ENCODE assay signal across 14 cellular contexts in genomic region chr15:23180547-23180927, GRCh38. TPM values are rescaled to one million over a fixed set of nuclear protein-coding genes. Genes with fewer than 3 reads are reported as not detected.
DNase-seq lines count a peak whose midpoint lies in the region; ATAC-seq, FAIRE-seq and TF ChIP-seq lines count a peak whose summit lies in the region.
"Not testable (repeated sequence)": the region's sequence is repeated elsewhere in the genome, so short reads cannot be mapped to it uniquely, and the experiment has no call there.
"Had no signal": no experiment of that assay in that cellular context is flagged by ENCODE, and none has a peak within 500 bp of the region (broad histone marks: within the 10 kb centered on the region; RNA-seq: fewer than 3 reads in every experiment).

No MANE protein-coding gene starts in this region.

- not testable (repeated sequence) for H3K36me3 ChIP-seq in ES-I3 (ENCODE audit: insufficient read depth, low read length); Karpas-422 (ENCODE audit: insufficient read depth, low read length); astrocyte (ENCODE audit: insufficient read depth, low read length); endodermal cell (ENCODE audit: control insufficient read depth, insufficient read depth, low read length); iPS-15b (ENCODE audit: control insufficient read depth, insufficient read depth, low read length); thoracic aorta

- H3K27ac ChIP-seq in Karpas-422 (ENCODE audit: low read length); astrocyte (ENCODE audit: low read depth, low read length); endodermal cell (ENCODE audit: low read depth, low read length); thoracic aorta: not testable (repeated sequence)

- H3K9me3 Mint-ChIP-seq in astrocyte (ENCODE audit: unreplicated experiment); endodermal cell; natural killer cell treated with Interleukin-12 subunit alpha and Interleukin-12 subunit beta and Interleukin-15 and Interleukin-18, amount 100 ng/mL, for 72 hours: not testable (repeated sequence)

- H3K4me3 Mint-ChIP-seq in astrocyte (ENCODE audit: unreplicated experiment), result peak overlapping the region; percentile 20
- peak overlapping the region; percentile 47 for H3K4me3 Mint-ChIP-seq in endodermal cell
- not testable (repeated sequence) for H3K4me3 Mint-ChIP-seq in natural killer cell treated with Interleukin-12 subunit alpha and Interleukin-12 subunit beta and Interleukin-15 and Interleukin-18, amount 100 ng/mL, for 72 hours

- not testable (repeated sequence) for H3K36me3 Mint-ChIP-seq in astrocyte (ENCODE audit: low read depth, unreplicated experiment); endodermal cell (ENCODE audit: low read depth); natural killer cell treated with Interleukin-12 subunit alpha and Interleukin-12 subunit beta and Interleukin-15 and Interleukin-18, amount 100 ng/mL, for 72 hours

- H3K9me3 ChIP-seq in ES-I3 (ENCODE audit: control insufficient read depth, insufficient read depth, low read length); Karpas-422 (ENCODE audit: low read length); astrocyte (ENCODE audit: insufficient read depth, low read depth, low read length); endodermal cell (ENCODE audit: control insufficient read depth, low read length); iPS-15b (ENCODE audit: control insufficient read depth, insufficient read depth, low read length); thoracic aorta: not testable (repeated sequence)

- not testable (repeated sequence) for H3K27me3 ChIP-seq in Karpas-422 (ENCODE audit: low read length); astrocyte (ENCODE audit: insufficient read depth, low read length); endodermal cell (ENCODE audit: control insufficient read depth, insufficient read depth, low read length, poor library complexity, severe bottlenecking); iPS-15b (ENCODE audit: control insufficient read depth, insufficient read depth, low read length); thoracic aorta (replicated peaks; ENCODE audit: insufficient read depth)

- H3K79me2 ChIP-seq in Karpas-422 (ENCODE audit: low read length); astrocyte (ENCODE audit: insufficient read depth, low read length): not testable (repeated sequence)

- H3K4me3 ChIP-seq in Karpas-422 (ENCODE audit: low read length); astrocyte (ENCODE audit: insufficient read depth, low read depth, low read length); endodermal cell (ENCODE audit: low read length): not testable (repeated sequence)
- H3K4me3 ChIP-seq in iPS-15b (ENCODE audit: low read depth, low read length), result peak overlapping the region; percentile 53
- H3K4me3 ChIP-seq in thoracic aorta, result peak overlapping the region; percentile 1

- not testable (repeated sequence) for H2AFZ ChIP-seq in Karpas-422 (ENCODE audit: low read length); astrocyte (ENCODE audit: low read depth, low read length)

- H3K4me1 Mint-ChIP-seq in astrocyte (ENCODE audit: low read depth, unreplicated experiment); endodermal cell; natural killer cell treated with Interleukin-12 subunit alpha and Interleukin-12 subunit beta and Interleukin-15 and Interleukin-18, amount 100 ng/mL, for 72 hours (ENCODE audit: low read depth in 2 of 2): not testable (repeated sequence)

- not testable (repeated sequence) for H3K4me1 ChIP-seq in ES-I3 (ENCODE audit: insufficient read depth, low read length); Karpas-422 (ENCODE audit: low read length); astrocyte (ENCODE audit: insufficient read depth, low read length); endodermal cell (ENCODE audit: control insufficient read depth, insufficient read depth, low read length); iPS-15b (ENCODE audit: control insufficient read depth, insufficient read depth, low read length); thoracic aorta (ENCODE audit: control insufficient read depth in 1 of 2, low read depth in 2 of 2)

- H4K20me1 ChIP-seq in Karpas-422 (ENCODE audit: insufficient read depth, low read depth, low read length); astrocyte (ENCODE audit: insufficient read depth, low read length): not testable (repeated sequence)

- H3K27ac Mint-ChIP-seq in astrocyte (ENCODE audit: unreplicated experiment); endodermal cell; natural killer cell treated with Interleukin-12 subunit alpha and Interleukin-12 subunit beta and Interleukin-15 and Interleukin-18, amount 100 ng/mL, for 72 hours: not testable (repeated sequence)

- H3K4me2 ChIP-seq in Karpas-422 (ENCODE audit: low read depth, low read length, poor library complexity, severe bottlenecking); astrocyte (ENCODE audit: low read length): not testable (repeated sequence)

- H3K9ac ChIP-seq in ES-I3 (ENCODE audit: low read depth, low read length), result peak overlapping the region; percentile 48; the same call in 1 of the 2 replicates
- H3K9ac ChIP-seq in Karpas-422 (ENCODE audit: low read length); astrocyte (ENCODE audit: low read length); endodermal cell (ENCODE audit: extremely low read depth, low read length, poor library complexity, severe bottlenecking); iPS-15b (ENCODE audit: low read depth, low read length): not testable (repeated sequence)

- DNase-seq in Karpas-422, result peak; percentile 11
- DNase-seq in astrocyte (ENCODE audit: low read depth); natural killer cell treated with Interleukin-12 subunit alpha and Interleukin-12 subunit beta and Interleukin-15 and Interleukin-18, amount 100 ng/mL, for 72 hours (ENCODE audit: low spot score); thoracic aorta (ENCODE audit: low spot score): not testable (repeated sequence)
- DNase-seq in endodermal cell, result peak; percentile 35
- DNase-seq in retina, result peak; percentile 7

- ATAC-seq in natural killer cell treated with Interleukin-12 subunit alpha and Interleukin-12 subunit beta and Interleukin-15 and Interleukin-18, amount 100 ng/mL, for 72 hours, result peak; percentile 30 to 45
- ATAC-seq in thoracic aorta (ENCODE audit: insufficient number of reproducible peaks, low FRiP score, low read depth), result peak; percentile 37

- FAIRE-seq in astrocyte (lab: Jason Lieb, UNC), result not testable (repeated sequence)

- H3K27me3 Mint-ChIP-seq in astrocyte (ENCODE audit: low read depth, unreplicated experiment); endodermal cell (ENCODE audit: insufficient read depth); natural killer cell treated with Interleukin-12 subunit alpha and Interleukin-12 subunit beta and Interleukin-15 and Interleukin-18, amount 100 ng/mL, for 72 hours: not testable (repeated sequence)

- TF ChIP-seq CTCF in astrocyte (IDR thresholded peaks at IDR 0.05; ENCODE audit: insufficient read depth, low read depth, low read length); endodermal cell (conservative IDR thresholded peaks at IDR 0.05); thoracic aorta (IDR thresholded peaks at IDR 0.05): not testable (repeated sequence)

- 84 to 94% methylated on average over 9 to 14 of the region's 16 CpGs for WGBS in endodermal cell (ENCODE audit: insufficient coverage in 1 of 2, insufficient read length in 1 of 2), 2 experiments

- not testable (repeated sequence) for H3K9me2 ChIP-seq in Karpas-422 (replicated peaks; ENCODE audit: insufficient read depth, low read length)

RNA-seq across cellular contexts. Expression of gene GOLGA6L1, which starts 43.9 kb away (rescaled TPM):
- not detected in 2 replicates for total RNA-seq in Karpas-422 (2014; rRNA removed; shearing (Covaris generic); ENCODE audit: low replicate concordance)
- not detected in 2 replicates for total RNA-seq in astrocyte
- total RNA-seq in endodermal cell, result not detected
- polyA plus RNA-seq in endodermal cell (2013, experiment 1 of 2), result not detected
- polyA plus RNA-seq in endodermal cell (2013, experiment 2 of 2), result not detected
- not detected for total RNA-seq in natural killer cell treated with Interleukin-12 subunit alpha and Interleukin-12 subunit beta and Interleukin-15 and Interleukin-18, amount 100 ng/mL, for 72 hours
- total RNA-seq in thoracic aorta, result not detected
- total RNA-seq: Calu3, H4, HepG2, LHCN-M2, MCF 10A had no signal
- polyA plus RNA-seq: BJ, HepG2 had no signal
